12 cellular contexts compared by ENCODE assay signal in the genomic region with DNA sequence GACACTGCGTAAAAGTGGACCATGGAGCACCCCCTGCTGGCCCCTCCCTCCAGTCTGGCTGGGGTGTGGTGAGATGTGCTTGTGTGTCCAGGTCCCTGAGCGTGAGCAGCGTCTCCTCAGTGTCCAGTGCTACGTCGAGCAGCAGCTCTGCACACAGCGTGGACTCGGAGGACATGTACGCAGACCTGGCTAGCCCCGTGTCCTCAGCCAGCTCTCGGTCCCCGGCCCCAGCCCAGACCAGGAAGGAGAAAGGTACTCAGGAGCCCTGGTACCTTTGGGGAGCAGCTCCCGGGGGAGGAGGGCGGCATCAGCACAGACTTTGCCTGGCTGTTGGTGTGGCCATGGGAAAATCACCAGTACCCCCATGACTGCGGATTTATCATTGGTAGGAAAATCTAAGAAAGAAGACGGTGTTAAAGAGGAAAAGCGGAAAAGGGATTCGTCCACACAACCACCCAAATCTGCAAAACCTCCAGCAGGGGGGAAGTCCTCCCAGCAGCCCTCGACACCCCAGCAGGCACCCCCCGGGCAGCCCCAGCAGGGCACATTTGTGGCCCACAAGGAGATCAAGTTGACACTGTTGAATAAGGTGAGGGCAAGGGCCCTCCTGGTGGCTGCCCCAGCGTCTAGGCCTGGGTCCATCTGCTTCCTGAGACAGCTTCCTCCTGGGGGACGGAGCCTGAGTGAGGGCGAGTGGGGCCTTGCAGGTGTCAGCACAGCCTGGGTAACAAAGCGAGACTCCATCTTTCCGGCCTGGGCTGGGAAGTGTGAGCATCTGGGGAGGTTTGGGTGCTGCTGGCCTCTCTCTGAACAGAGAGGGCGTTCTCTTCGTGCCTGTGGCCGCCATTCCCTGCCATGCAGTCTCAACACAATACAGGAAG. TPM values are rescaled to one million over a fixed set of nuclear protein-coding genes. Genes with fewer than 3 reads are reported as not detected.
DNase-seq lines count a peak whose midpoint lies in the region; ATAC-seq and TF ChIP-seq lines count a peak whose summit lies in the region.
"Had no signal": no experiment of that assay in that cellular context is flagged by ENCODE, and none has a peak within 500 bp of the region (broad histone marks: within the 10 kb centered on the region; RNA-seq: fewer than 3 reads in every experiment).

No MANE protein-coding gene starts in this region.

- no peaks in the 10 kb centered on the region for H3K9me3 ChIP-seq in SJSA1 (replicated peaks)

- H3K4me3 ChIP-seq in SJSA1: no peak overlapping the region

- peaks cover 27% of the 10 kb centered on the region for H3K4me1 ChIP-seq in SJSA1 (replicated peaks)

- ATAC-seq in SK-N-SH treated with all-trans-retinoic acid at 6 μM for 48 hours: no peak

- H3K36me3 ChIP-seq in SJSA1: peaks cover 81% of the 10 kb centered on the region

- no peak for TF ChIP-seq CTCF in C4-2B (conservative IDR thresholded peaks at IDR 0.05)

- DNase-seq in SJSA1 (ENCODE audit: low read depth in 1 of 2, low spot score in 2 of 2) (no peak), posterior cingulate gyrus (no peak)
- DNase-seq: activated CD4-positive, CD25-positive, alpha-beta regulatory T cell treated with anti-CD3 and anti-CD28 coated beads, Interleukin-2, amount 50 U/mL, for 72 hours; NCI-H2107; NCI-H774; nucleus accumbens; stimulated activated naive CD4-positive, alpha-beta T cell had no signal

- H3K27me3 ChIP-seq in SJSA1 (replicated peaks): no peaks in the 10 kb centered on the region

- H3K27ac ChIP-seq in C4-2B (peak overlapping the region; percentile 42), SJSA1 (peak overlapping the region; percentile 80; the same call in 1 of the 2 replicates)

- intact Hi-C loops in posterior cingulate gyrus (cut with DNase I): no loop called here

TF ChIP-seq in SK-N-SH treated with all-trans-retinoic acid at 6 μM for 48 hours, 23 proteins besides CTCF, POLR2A, EP300 and RAD21:
- TF ChIP-seq ZNF70 (CRISPR knock-in tag; IDR thresholded peaks at IDR 0.05): no peak
- no peak for TF ChIP-seq TOX (CRISPR knock-in tag; IDR thresholded peaks at IDR 0.05; ENCODE audit: borderline replicate concordance)
- TF ChIP-seq ZC3H10 (CRISPR knock-in tag; IDR thresholded peaks at IDR 0.05): no peak
- no peak for TF ChIP-seq ZFP3 (CRISPR knock-in tag; IDR thresholded peaks at IDR 0.05)
- TF ChIP-seq ZNF8 (CRISPR knock-in tag; IDR thresholded peaks at IDR 0.05): no peak
- TF ChIP-seq BACH2 (CRISPR knock-in tag; IDR thresholded peaks at IDR 0.05; ENCODE audit: borderline replicate concordance): no peak
- no peak for TF ChIP-seq RARB (CRISPR knock-in tag; IDR thresholded peaks at IDR 0.05)
- TF ChIP-seq ZNF565 (CRISPR knock-in tag; conservative IDR thresholded peaks at IDR 0.05; ENCODE audit: low read depth): no peak
- no peak for TF ChIP-seq ARNTL (CRISPR knock-in tag; IDR thresholded peaks at IDR 0.05; ENCODE audit: borderline replicate concordance, low read depth)
- no peak for TF ChIP-seq CSRNP3 (CRISPR knock-in tag; IDR thresholded peaks at IDR 0.05)
- no peak for TF ChIP-seq ESRRG (CRISPR knock-in tag; IDR thresholded peaks at IDR 0.05)

RNA-seq across cellular contexts. Expression of gene IL17C, which starts 10.6 kb away (rescaled TPM):
- total RNA-seq in SJSA1 (2014; rRNA removed; shearing (Covaris generic)): not detected in 2 replicates
- total RNA-seq: glomerular endothelial cell; T-helper 1 cell treated with Interleukin-12 subunit alpha and Interleukin-12 subunit beta and Interleukin-4 antibody, amounts not matched to agents 30 ng/mL and 1 ng/mL, for 36 hours; urinary bladder had no signal

RNA-seq across cellular contexts. Expression of gene CYBA, which starts 23.1 kb away (rescaled TPM):
- total RNA-seq in SJSA1 (2014; rRNA removed; shearing (Covaris generic)): not detected in 2 replicates

RNA-seq across cellular contexts. Expression of gene MVD, which starts 35.1 kb away (rescaled TPM):
- 38.4 and 42.6 TPM in 2 replicates for total RNA-seq in SJSA1 (2014; rRNA removed; shearing (Covaris generic))

RNA-seq across cellular contexts. Expression of gene ZC3H18, which starts 57.6 kb away (rescaled TPM):
- 14.6 and 18.2 TPM in 2 replicates for total RNA-seq in SJSA1 (2014; rRNA removed; shearing (Covaris generic))

RNA-seq across cellular contexts. Expression of gene SNAI3, which starts 58.5 kb away (rescaled TPM):
- total RNA-seq in SJSA1 (2014; rRNA removed; shearing (Covaris generic)): 0.05 TPM in 1 of 2 replicates, not detected in the other
- total RNA-seq: urinary bladder had no signal
